In the genomic region with DNA sequence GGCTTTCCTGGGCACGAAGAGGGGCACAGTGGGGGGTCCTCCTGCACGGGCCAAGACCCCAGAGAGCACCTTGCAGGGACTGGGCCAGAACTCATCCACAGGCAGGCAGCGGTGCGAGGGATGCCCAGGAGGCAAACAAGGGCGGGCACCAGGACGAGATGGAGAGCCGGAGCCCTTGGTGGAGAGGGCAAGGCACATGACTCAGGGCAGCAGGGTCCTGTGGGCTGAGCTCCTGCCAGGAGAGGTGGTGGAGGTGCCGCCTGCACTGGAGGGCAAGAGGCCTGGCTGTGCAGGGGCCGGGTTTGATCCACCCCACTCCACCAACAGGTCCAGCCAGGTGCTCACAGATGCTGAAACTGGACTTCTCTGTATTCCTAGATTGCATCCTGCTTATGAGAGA, we compare ENCODE assay signal across 8 cellular contexts.
"Had no signal": no experiment of that assay in that cellular context is flagged by ENCODE, and none has a peak within 500 bp of the region (broad histone marks: within the 10 kb centered on the region; RNA-seq: fewer than 3 reads in every experiment).

No MANE protein-coding gene starts in this region.

- H2AFZ ChIP-seq: GM23338 had no signal

- ATAC-seq: GM23338, K562 had no signal

- H3K4me2 ChIP-seq: GM23338 had no signal

- H3K27ac Mint-ChIP-seq: GM23338 had no signal

- H3K4me3 Mint-ChIP-seq: GM23338, H9 had no signal

- DNase-seq: H9, HCEC 1CT, IMR-90 had no signal

- FAIRE-seq: H1, H54, HTR-8/SVneo, K562 had no signal

- H3K4me3 ChIP-seq: GM23338, K562 had no signal
